In genomic region chr12:46154221-46154975, GRCh38 we compare ENCODE assay signal across 11 cellular contexts.
DNase-seq lines count a peak whose midpoint lies in the region; ATAC-seq and TF ChIP-seq lines count a peak whose summit lies in the region.
"Had no signal": no experiment of that assay in that cellular context is flagged by ENCODE, and none has a peak within 500 bp of the region (broad histone marks: within the 10 kb centered on the region; RNA-seq: fewer than 3 reads in every experiment).

No MANE protein-coding gene starts in this region.

- BruUV-seq in HCT116 (replicated peaks; lab: Mats Ljungman, UMichigan) = no TSS peak

- peak overlapping the region; percentile 69 for H2AFZ ChIP-seq in HCT116 (ENCODE audit: low read depth, low read length, poor library complexity, severe bottlenecking)

- H3K27me3 ChIP-seq in HCT116 (ENCODE audit: insufficient read depth, low read length) (no peaks in the 10 kb centered on the region), adipocyte (replicated peaks; ENCODE audit: control insufficient read depth, insufficient read depth, low read length) (no peaks in the 10 kb centered on the region)

- no peak for TF ChIP-seq RAD21 in HCT116 (IDR thresholded peaks at IDR 0.05; ENCODE audit: low read depth)

- POLR2A ChIA-PET in HCT116 (lab: Charles Lee) = no interaction called here

- H3K9ac ChIP-seq in HCT116 (ENCODE audit: low read length) = no peak overlapping the region
- peak overlapping the region; percentile 47 for H3K9ac ChIP-seq in adipocyte (ENCODE audit: low read length)

- ATAC-seq in HCT116 (0 out of 2 replicates have a peak, but pooled peaks have one; percentile 36), HG03439 (IDR thresholded peaks at IDR 0.05; ENCODE audit: unreplicated experiment) (no peak), GM19324 (IDR thresholded peaks at IDR 0.05; ENCODE audit: low FRiP score, unreplicated experiment) (no peak)

- DNase-seq in A172 (ENCODE audit: low spot score) = peak; percentile 51
- DNase-seq in HCT116 (ENCODE audit: low read depth, low spot score) = peak; percentile 3
- DNase-seq in adipocyte (ENCODE audit: low read depth) = peak; percentile 77
- DNase-seq in glomerular visceral epithelial cell (ENCODE audit: extremely low spot score) = peak; percentile 22
- DNase-seq in HK-2 (ENCODE audit: unreplicated experiment) = no peak
- no peak for DNase-seq in activated CD8-positive, alpha-beta memory T cell treated with anti-CD3 and anti-CD28 coated beads, Interleukin-2, amount 50 U/mL, for 4 hours
- DNase-seq: activated CD4-positive, alpha-beta T cell treated with anti-CD3 and anti-CD28 coated beads, Interleukin-2, amount 50 U/mL, for 48 hours; activated naive CD4-positive, alpha-beta T cell treated with anti-CD3 and anti-CD28 coated beads, Interleukin-2, amount 10 ng/mL, durations not matched to agents 7 days and 5 days; NCI-H1105 had no signal

- no peak for TF ChIP-seq CTCF in HCT116 (IDR thresholded peaks at IDR 0.05 in 2 of 3, conservative IDR thresholded peaks at IDR 0.05 in 1 of 3; ENCODE audit: borderline replicate concordance in 1 of 3, insufficient read depth in 1 of 3, low read depth in 2 of 3, low read length in 2 of 3)

- no peak overlapping the region for H3K27ac ChIP-seq in HCT116 (ENCODE audit: low read depth, low read length)

- RAD21 ChIA-PET in HCT116 (lab: Charles Lee; ENCODE audit: low non-redundant PET in 1 of 2, low total read pairs in 2 of 2, uncharacterized antibody in 2 of 2, unreplicated experiment in 2 of 2) = no interaction called here

- no peaks in the 10 kb centered on the region for H3K36me3 ChIP-seq in HCT116 (ENCODE audit: control insufficient read depth in 1 of 2, insufficient read depth in 2 of 2, low read length in 2 of 2)
- H3K36me3 ChIP-seq in adipocyte (ENCODE audit: control insufficient read depth, insufficient read depth, low read length, severe bottlenecking) = no peaks in the 10 kb centered on the region

- H3K4me3 ChIP-seq in HCT116 (replicated peaks in 1 of 2; ENCODE audit: low read depth in 1 of 2, low read length in 2 of 2) (no peak overlapping the region), adipocyte (ENCODE audit: low read length) (peak overlapping the region; percentile 24)

- H3K9me3 ChIP-seq in HCT116 (ENCODE audit: control insufficient read depth in 1 of 2, insufficient read depth in 1 of 2, low read depth in 1 of 2, low read length in 2 of 2) (0 out of 4 replicates have a peak, but pooled peaks cover 3 to 4% of the 10 kb centered on the region in 2 experiments), adipocyte (ENCODE audit: control insufficient read depth, low read length) (no peaks in the 10 kb centered on the region)

- CTCF ChIA-PET in HCT116 (lab: Charles Lee) = interaction anchor here (0.8 to 2.1 kb wide), 4 partner anchors 22 to 867 kb away, joined by 3 to 8 read pairs (median 3); no protein-coding TSS in a partner anchor

- H3K4me2 ChIP-seq in HCT116 (ENCODE audit: low read length) = no peak overlapping the region

- no peaks in the 10 kb centered on the region for H3K9me2 ChIP-seq in HCT116 (ENCODE audit: insufficient read depth)

- intact Hi-C loops in HCT116 (cut with micrococcal nuclease) = loop anchor here (5.0 kb wide), 1 partner anchor 203 kb away; no protein-coding TSS in a partner anchor

- no peaks in the 10 kb centered on the region for H4K20me1 ChIP-seq in HCT116 (ENCODE audit: insufficient read depth)

- TF ChIP-seq POLR2A in HCT116 (IDR thresholded peaks at IDR 0.05; ENCODE audit: borderline replicate concordance, extremely low read depth, insufficient read depth, insufficient read length) = no peak

- no peaks in the 10 kb centered on the region for H3K79me2 ChIP-seq in HCT116 (ENCODE audit: insufficient read depth, low read length)

- H3K4me1 ChIP-seq in HCT116 (ENCODE audit: control insufficient read depth in 1 of 2, insufficient read depth in 2 of 2, low read length in 2 of 2) (peaks cover 2 to 6% of the 10 kb centered on the region in 2 experiments; a peak in 2 of 4 replicates), adipocyte (ENCODE audit: control insufficient read depth, insufficient read depth, low read length) (peaks cover 27% of the 10 kb centered on the region)

TF ChIP-seq in HCT116, 20 proteins besides CTCF, POLR2A, EP300 and RAD21:
- TF ChIP-seq ZFX (IDR thresholded peaks at IDR 0.05) (no peak), FOSL1 (IDR thresholded peaks at IDR 0.05; ENCODE audit: low read depth) (peak; percentile 51; the same call in 1 of the 2 replicates)
TF ChIP-seq in HCT116: peak in this region for 1.

Comparison
In these comparisons a context has a peak if more than half of its experiments do, and no peak if none do; other contexts are left out.
1. DNase-seq: peak in A172 (single experiment), HCT116 (single experiment), adipocyte (single experiment) and glomerular visceral epithelial cell (single experiment); none in HK-2 (single experiment) and activated CD8-positive, alpha-beta memory T cell treated with anti-CD3 and anti-CD28 coated beads, Interleukin-2, amount 50 U/mL, for 4 hours (single experiment).